ENCODE assay signal across 1 cellular context in the genomic region with DNA sequence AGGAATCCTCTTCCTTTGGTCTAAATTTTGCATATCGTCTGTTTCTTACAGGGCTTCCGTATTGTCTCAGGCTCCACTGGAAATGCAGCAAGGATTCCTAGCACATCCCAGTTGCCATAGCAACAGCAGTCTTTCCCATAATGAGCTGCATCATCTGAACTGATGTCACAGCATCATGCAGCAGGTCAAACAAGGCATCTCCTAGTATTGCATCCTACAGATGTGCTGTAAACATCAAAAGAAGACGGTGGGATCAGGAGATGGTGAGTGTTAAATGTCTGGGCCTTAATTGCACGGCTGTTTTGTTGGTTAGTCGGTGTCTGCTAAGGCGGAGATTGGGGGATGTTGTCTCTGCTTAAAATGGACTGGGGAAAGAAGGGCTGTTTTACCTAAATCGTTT.
TF ChIP-seq lines count a peak whose summit lies in the region.

A gene with protein sequence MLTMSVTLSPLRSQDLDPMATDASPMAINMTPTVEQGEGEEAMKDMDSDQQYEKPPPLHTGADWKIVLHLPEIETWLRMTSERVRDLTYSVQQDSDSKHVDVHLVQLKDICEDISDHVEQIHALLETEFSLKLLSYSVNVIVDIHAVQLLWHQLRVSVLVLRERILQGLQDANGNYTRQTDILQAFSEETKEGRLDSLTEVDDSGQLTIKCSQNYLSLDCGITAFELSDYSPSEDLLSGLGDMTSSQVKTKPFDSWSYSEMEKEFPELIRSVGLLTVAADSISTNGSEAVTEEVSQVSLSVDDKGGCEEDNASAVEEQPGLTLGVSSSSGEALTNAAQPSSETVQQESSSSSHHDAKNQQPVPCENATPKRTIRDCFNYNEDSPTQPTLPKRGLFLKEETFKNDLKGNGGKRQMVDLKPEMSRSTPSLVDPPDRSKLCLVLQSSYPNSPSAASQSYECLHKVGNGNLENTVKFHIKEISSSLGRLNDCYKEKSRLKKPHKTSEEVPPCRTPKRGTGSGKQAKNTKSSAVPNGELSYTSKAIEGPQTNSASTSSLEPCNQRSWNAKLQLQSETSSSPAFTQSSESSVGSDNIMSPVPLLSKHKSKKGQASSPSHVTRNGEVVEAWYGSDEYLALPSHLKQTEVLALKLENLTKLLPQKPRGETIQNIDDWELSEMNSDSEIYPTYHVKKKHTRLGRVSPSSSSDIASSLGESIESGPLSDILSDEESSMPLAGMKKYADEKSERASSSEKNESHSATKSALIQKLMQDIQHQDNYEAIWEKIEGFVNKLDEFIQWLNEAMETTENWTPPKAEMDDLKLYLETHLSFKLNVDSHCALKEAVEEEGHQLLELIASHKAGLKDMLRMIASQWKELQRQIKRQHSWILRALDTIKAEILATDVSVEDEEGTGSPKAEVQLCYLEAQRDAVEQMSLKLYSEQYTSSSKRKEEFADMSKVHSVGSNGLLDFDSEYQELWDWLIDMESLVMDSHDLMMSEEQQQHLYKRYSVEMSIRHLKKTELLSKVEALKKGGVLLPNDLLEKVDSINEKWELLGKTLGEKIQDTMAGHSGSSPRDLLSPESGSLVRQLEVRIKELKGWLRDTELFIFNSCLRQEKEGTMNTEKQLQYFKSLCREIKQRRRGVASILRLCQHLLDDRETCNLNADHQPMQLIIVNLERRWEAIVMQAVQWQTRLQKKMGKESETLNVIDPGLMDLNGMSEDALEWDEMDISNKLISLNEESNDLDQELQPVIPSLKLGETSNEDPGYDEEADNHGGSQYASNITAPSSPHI (N-terminal part only) (plus strand): TSS at position 153 of the 400 bp plus-strand sequence. CDS start 104,196 bp downstream, outside the sequence.

TF ChIP-seq in GM23338, 12 proteins besides CTCF, POLR2A, EP300 and RAD21 (continued from another document):
- TF ChIP-seq, protein P1, sequence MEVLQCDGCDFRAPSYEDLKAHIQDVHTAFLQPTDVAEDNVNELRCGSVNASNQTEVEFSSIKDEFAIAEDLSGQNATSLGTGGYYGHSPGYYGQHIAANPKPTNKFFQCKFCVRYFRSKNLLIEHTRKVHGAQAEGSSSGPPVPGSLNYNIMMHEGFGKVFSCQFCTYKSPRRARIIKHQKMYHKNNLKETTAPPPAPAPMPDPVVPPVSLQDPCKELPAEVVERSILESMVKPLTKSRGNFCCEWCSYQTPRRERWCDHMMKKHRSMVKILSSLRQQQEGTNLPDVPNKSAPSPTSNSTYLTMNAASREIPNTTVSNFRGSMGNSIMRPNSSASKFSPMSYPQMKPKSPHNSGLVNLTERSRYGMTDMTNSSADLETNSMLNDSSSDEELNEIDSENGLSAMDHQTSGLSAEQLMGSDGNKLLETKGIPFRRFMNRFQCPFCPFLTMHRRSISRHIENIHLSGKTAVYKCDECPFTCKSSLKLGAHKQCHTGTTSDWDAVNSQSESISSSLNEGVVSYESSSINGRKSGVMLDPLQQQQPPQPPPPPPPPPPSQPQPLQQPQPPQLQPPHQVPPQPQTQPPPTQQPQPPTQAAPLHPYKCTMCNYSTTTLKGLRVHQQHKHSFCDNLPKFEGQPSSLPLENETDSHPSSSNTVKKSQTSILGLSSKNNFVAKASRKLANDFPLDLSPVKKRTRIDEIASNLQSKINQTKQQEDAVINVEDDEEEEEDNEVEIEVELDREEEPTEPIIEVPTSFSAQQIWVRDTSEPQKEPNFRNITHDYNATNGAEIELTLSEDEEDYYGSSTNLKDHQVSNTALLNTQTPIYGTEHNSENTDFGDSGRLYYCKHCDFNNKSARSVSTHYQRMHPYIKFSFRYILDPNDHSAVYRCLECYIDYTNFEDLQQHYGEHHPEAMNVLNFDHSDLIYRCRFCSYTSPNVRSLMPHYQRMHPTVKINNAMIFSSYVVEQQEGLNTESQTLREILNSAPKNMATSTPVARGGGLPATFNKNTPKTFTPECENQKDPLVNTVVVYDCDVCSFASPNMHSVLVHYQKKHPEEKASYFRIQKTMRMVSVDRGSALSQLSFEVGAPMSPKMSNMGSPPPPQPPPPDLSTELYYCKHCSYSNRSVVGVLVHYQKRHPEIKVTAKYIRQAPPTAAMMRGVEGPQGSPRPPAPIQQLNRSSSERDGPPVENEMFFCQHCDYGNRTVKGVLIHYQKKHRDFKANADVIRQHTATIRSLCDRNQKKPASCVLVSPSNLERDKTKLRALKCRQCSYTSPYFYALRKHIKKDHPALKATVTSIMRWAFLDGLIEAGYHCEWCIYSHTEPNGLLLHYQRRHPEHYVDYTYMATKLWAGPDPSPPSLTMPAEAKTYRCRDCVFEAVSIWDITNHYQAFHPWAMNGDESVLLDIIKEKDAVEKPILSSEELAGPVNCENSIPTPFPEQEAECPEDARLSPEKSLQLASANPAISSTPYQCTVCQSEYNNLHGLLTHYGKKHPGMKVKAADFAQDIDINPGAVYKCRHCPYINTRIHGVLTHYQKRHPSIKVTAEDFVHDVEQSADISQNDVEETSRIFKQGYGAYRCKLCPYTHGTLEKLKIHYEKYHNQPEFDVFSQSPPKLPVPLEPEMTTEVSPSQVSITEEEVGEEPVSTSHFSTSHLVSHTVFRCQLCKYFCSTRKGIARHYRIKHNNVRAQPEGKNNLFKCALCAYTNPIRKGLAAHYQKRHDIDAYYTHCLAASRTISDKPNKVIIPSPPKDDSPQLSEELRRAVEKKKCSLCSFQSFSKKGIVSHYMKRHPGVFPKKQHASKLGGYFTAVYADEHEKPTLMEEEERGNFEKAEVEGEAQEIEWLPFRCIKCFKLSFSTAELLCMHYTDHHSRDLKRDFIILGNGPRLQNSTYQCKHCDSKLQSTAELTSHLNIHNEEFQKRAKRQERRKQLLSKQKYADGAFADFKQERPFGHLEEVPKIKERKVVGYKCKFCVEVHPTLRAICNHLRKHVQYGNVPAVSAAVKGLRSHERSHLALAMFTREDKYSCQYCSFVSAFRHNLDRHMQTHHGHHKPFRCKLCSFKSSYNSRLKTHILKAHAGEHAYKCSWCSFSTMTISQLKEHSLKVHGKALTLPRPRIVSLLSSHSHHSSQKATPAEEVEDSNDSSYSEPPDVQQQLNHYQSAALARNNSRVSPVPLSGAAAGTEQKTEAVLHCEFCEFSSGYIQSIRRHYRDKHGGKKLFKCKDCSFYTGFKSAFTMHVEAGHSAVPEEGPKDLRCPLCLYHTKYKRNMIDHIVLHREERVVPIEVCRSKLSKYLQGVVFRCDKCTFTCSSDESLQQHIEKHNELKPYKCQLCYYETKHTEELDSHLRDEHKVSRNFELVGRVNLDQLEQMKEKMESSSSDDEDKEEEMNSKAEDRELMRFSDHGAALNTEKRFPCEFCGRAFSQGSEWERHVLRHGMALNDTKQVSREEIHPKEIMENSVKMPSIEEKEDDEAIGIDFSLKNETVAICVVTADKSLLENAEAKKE (CRISPR knock-in tag; IDR thresholded peaks at IDR 0.05), result no peak
- TF ChIP-seq ZNF114 (CRISPR knock-in tag; IDR thresholded peaks at IDR 0.05), result no peak
